ENCODE assay signal across 31 cellular contexts in the genomic region with DNA sequence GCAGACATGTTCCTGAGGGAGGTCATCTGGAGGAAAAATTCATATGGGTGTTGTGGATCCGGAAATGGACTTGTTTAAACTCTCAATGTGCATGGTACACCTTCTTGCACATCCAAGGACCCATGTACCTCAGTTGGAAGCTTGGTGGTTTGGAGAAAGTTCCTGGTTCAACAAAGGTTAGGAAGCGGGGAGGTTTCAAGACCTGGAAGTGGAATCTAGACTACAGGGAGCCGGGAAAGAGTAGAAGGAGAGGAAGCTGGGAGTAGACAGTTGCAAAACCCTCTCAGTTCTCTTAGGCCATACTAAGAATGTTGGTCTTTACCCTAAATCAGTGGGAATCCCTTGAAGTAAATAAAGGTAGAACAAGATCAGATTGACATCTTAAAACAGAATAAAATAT.
"Had no signal": no experiment of that assay in that cellular context is flagged by ENCODE, and none has a peak within 500 bp of the region (broad histone marks: within the 10 kb centered on the region; RNA-seq: fewer than 3 reads in every experiment).

No MANE protein-coding gene starts in this region.

- H3K27me3 Mint-ChIP-seq: naive thymus-derived CD4-positive, alpha-beta T cell; stimulated activated memory B cell treated with anti-CD40 and anti-IgM and Interleukin-4, amounts not matched to agents 10 μg/mL and 1 μg/mL and 100 μg/mL, for 72 hours; type B pancreatic cell had no signal

- H3K4me3 Mint-ChIP-seq: immature natural killer cell; mesothelial cell of epicardium; naive thymus-derived CD4-positive, alpha-beta T cell; nephron progenitor cell; stimulated activated memory B cell treated with anti-CD40 and anti-IgM and Interleukin-4, amounts not matched to agents 10 μg/mL and 1 μg/mL and 100 μg/mL, for 72 hours; type B pancreatic cell had no signal

- DNase-seq: dermis blood vessel endothelial cell; effector memory CD4-positive, alpha-beta T cell; foreskin keratinocyte; heart left ventricle; immature natural killer cell; mesenchymal stem cell; naive thymus-derived CD4-positive, alpha-beta T cell; nephron progenitor cell; occipital lobe; ovary; posterior cingulate gyrus; psoas muscle; right cardiac atrium; spleen; stimulated activated CD4-positive, alpha-beta T cell treated with anti-CD3 and anti-CD28 coated beads, Interleukin-4, amount 100 ng/mL, for 4 hours; stimulated activated naive CD8-positive, alpha-beta T cell treated with anti-CD3 and anti-CD28 coated beads, Interleukin-15, Interleukin-2, amounts not matched to agents 100 U/mL and 50 U/mL, for 24 hours; substantia nigra; testis; tibial artery had no signal

- H3K4me2 ChIP-seq: hepatocyte had no signal

- H3K4me3 ChIP-seq: coronary artery, esophagus muscularis mucosa, gastroesophageal sphincter, heart left ventricle, hepatocyte, lung, ovary, psoas muscle, skin epidermis, spleen, testis, tibial artery had no signal

- H3K4me1 ChIP-seq: esophagus muscularis mucosa, gastroesophageal sphincter, heart left ventricle, psoas muscle, spleen, testis, tibial artery had no signal

- H3K9me3 Mint-ChIP-seq: nephron progenitor cell, type B pancreatic cell had no signal

- H3K36me3 ChIP-seq: esophagus muscularis mucosa, gastroesophageal sphincter, heart left ventricle, ovary, spleen, tibial artery had no signal

- H3K27ac Mint-ChIP-seq: immature natural killer cell; mesothelial cell of epicardium; naive thymus-derived CD4-positive, alpha-beta T cell; nephron progenitor cell; stimulated activated memory B cell treated with anti-CD40 and anti-IgM and Interleukin-4, amounts not matched to agents 10 μg/mL and 1 μg/mL and 100 μg/mL, for 72 hours; type B pancreatic cell had no signal

- H3K9me3 ChIP-seq: esophagus muscularis mucosa, gastroesophageal sphincter, ovary, psoas muscle, testis, tibial artery had no signal

- H3K27me3 ChIP-seq: esophagus muscularis mucosa, foreskin keratinocyte, gastroesophageal sphincter, heart left ventricle, hepatocyte, ovary, spleen, testis, tibial artery had no signal

- H3K36me3 Mint-ChIP-seq: type B pancreatic cell had no signal

- FAIRE-seq: endothelial cell of umbilical vein, keratinocyte had no signal

- H3K4me1 Mint-ChIP-seq: immature natural killer cell; mesothelial cell of epicardium; naive thymus-derived CD4-positive, alpha-beta T cell; nephron progenitor cell; stimulated activated memory B cell treated with anti-CD40 and anti-IgM and Interleukin-4, amounts not matched to agents 10 μg/mL and 1 μg/mL and 100 μg/mL, for 72 hours had no signal

- H3K79me2 ChIP-seq: hepatocyte had no signal

- H3K27ac ChIP-seq: coronary artery, esophagus muscularis mucosa, foreskin keratinocyte, gastroesophageal sphincter, heart left ventricle, hepatocyte, ovary, psoas muscle, skin epidermis, spleen, testis, tibial artery had no signal

- ATAC-seq: foreskin keratinocyte; gastroesophageal sphincter; heart left ventricle; left lobe of liver; naive thymus-derived CD4-positive, alpha-beta T cell; psoas muscle; right cardiac atrium; stimulated activated memory B cell treated with anti-CD40 and anti-IgM and Interleukin-4, amounts not matched to agents 10 μg/mL and 1 μg/mL and 100 μg/mL, for 72 hours; stimulated activated naive CD8-positive, alpha-beta T cell treated with anti-CD3 and anti-CD28 coated beads, Interleukin-15, Interleukin-2, amounts not matched to agents 100 U/mL and 50 U/mL, for 24 hours had no signal

- H2AFZ ChIP-seq: hepatocyte had no signal
